Comparison of ENCODE assay signal across 15 cellular contexts in the genomic region with DNA sequence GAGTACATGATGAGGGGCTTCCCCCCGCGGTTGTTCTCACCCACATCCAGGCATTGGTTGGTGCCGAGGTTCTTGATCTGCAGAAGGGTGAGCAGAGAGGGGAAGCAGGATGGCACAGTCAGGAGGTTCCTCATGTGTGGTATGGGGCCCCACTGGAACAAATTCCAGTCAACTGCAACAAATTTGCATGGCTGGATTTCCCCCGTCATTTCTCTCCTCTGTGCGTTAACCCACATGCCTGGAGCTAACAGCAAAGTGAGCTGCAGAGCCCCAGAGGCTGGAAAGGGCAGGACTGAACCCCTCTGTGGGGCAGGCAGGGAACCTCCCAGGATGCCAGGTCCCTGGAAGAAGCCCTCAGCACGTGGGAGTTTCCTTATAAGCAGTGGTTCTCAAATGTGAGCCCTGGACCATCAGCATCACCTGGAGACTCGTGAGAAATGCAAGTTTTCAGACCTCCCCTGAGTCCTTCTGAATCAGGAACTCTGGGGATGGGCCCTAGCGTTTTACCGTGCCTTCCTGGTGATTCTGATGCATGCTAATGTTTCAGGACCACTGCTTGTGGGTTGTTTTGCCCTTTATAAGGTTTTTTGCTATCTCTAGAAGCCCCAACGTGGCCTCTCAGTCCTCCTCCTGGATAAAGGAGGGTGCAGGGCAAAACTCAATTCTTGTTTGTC. TPM values are rescaled to one million over a fixed set of nuclear protein-coding genes. Genes with fewer than 3 reads are reported as not detected.
DNase-seq lines count a peak whose midpoint lies in the region; ATAC-seq and TF ChIP-seq lines count a peak whose summit lies in the region.
"Had no signal": no experiment of that assay in that cellular context is flagged by ENCODE, and none has a peak within 500 bp of the region (broad histone marks: within the 10 kb centered on the region; RNA-seq: fewer than 3 reads in every experiment).

No MANE protein-coding gene starts in this region.

- H3K9me3 ChIP-seq in DOHH2 (ENCODE audit: control insufficient read depth, insufficient read depth, low read length), result no peaks in the 10 kb centered on the region
- H3K9me3 ChIP-seq: upper lobe of left lung had no signal

- peaks cover 63% of the 10 kb centered on the region for H3K27me3 ChIP-seq in DOHH2 (ENCODE audit: control insufficient read depth, low read length)
- no peaks in the 10 kb centered on the region for H3K27me3 ChIP-seq in foreskin keratinocyte
- H3K27me3 ChIP-seq: upper lobe of left lung had no signal

- intact Hi-C loops in Right ventricle myocardium superior (cut with DNase I), result no loop called here

- no peak overlapping the region for H3K27ac Mint-ChIP-seq in activated T-helper 17 cell treated with anti-CD3 and anti-CD28 coated beads, Interleukin-2, amount 50 U/mL, for 72 hours
- H3K27ac Mint-ChIP-seq: brain had no signal

- in situ Hi-C loops in GM13976 (cut with MboI; ENCODE audit: low sequenced_read_pairs, unreplicated experiment), result no loop called here

- peak overlapping the region; percentile 23 for H3K4me3 Mint-ChIP-seq in activated T-helper 17 cell treated with anti-CD3 and anti-CD28 coated beads, Interleukin-2, amount 50 U/mL, for 72 hours
- H3K4me3 Mint-ChIP-seq: brain had no signal

- H4K20me1 ChIP-seq in DOHH2 (ENCODE audit: control insufficient read depth, insufficient read depth, low read depth, low read length), result no peaks in the 10 kb centered on the region; the same call in 1 of the 2 replicates

- H3K79me2 ChIP-seq in DOHH2 (ENCODE audit: control insufficient read depth, low read length), result no peaks in the 10 kb centered on the region

- no peaks in the 10 kb centered on the region for H3K9me2 ChIP-seq in DOHH2 (replicated peaks; ENCODE audit: control insufficient read depth, low read length)

- H3K27me3 Mint-ChIP-seq in activated T-helper 17 cell treated with anti-CD3 and anti-CD28 coated beads, Interleukin-2, amount 50 U/mL, for 72 hours, result no peaks in the 10 kb centered on the region

- peak overlapping the region; percentile 53 for H3K4me3 ChIP-seq in DOHH2 (ENCODE audit: low read length)
- H3K4me3 ChIP-seq: upper lobe of left lung had no signal

- no peaks in the 10 kb centered on the region for H3K4me1 Mint-ChIP-seq in activated T-helper 17 cell treated with anti-CD3 and anti-CD28 coated beads, Interleukin-2, amount 50 U/mL, for 72 hours

- peak overlapping the region; percentile 75 for H3K4me2 ChIP-seq in DOHH2 (ENCODE audit: low read length)

- no peak for TF ChIP-seq CTCF in DOHH2 (IDR thresholded peaks at IDR 0.05; ENCODE audit: low read depth, low read length, poor library complexity, severe bottlenecking)
- no peak for TF ChIP-seq CTCF in GM13976 (IDR thresholded peaks at IDR 0.05; ENCODE audit: borderline replicate concordance, control extremely low read depth, extremely low read depth, insufficient read depth, missing control alignments)
- no peak for TF ChIP-seq CTCF in foreskin keratinocyte (conservative IDR thresholded peaks at IDR 0.05)

- H3K9me3 Mint-ChIP-seq in activated T-helper 17 cell treated with anti-CD3 and anti-CD28 coated beads, Interleukin-2, amount 50 U/mL, for 72 hours, result no peaks in the 10 kb centered on the region
- H3K9me3 Mint-ChIP-seq: brain had no signal

- no peaks in the 10 kb centered on the region for H3K36me3 ChIP-seq in DOHH2 (ENCODE audit: control insufficient read depth, low read length)
- H3K36me3 ChIP-seq: upper lobe of left lung had no signal

- DNase-seq in GM13976 (ENCODE audit: low spot score) (peak; percentile 45), Right ventricle myocardium superior (no peak), foreskin keratinocyte (no peak), dedifferentiated amniotic fluid mesenchymal stem cell (ENCODE audit: extremely low spot score) (no peak)
- DNase-seq: left cardiac atrium, NCI-H82, upper lobe of left lung had no signal

- H3K4me1 ChIP-seq in DOHH2 (ENCODE audit: control insufficient read depth, low read length), result peaks cover 21% of the 10 kb centered on the region
- no peaks in the 10 kb centered on the region for H3K4me1 ChIP-seq in foreskin keratinocyte
- H3K4me1 ChIP-seq: upper lobe of left lung had no signal

- peaks cover 7% of the 10 kb centered on the region for H3K36me3 Mint-ChIP-seq in activated T-helper 17 cell treated with anti-CD3 and anti-CD28 coated beads, Interleukin-2, amount 50 U/mL, for 72 hours (ENCODE audit: low read depth)
- H3K36me3 Mint-ChIP-seq: brain had no signal

- no peaks in the 10 kb centered on the region for H3F3A ChIP-seq in DOHH2 (ENCODE audit: control insufficient read depth, insufficient read depth)

- peak; percentile 73 for ATAC-seq in HG02759 (IDR thresholded peaks at IDR 0.05; ENCODE audit: unreplicated experiment)
- peak; percentile 89 for ATAC-seq in activated T-helper 17 cell treated with anti-CD3 and anti-CD28 coated beads, Interleukin-2, amount 50 U/mL, for 72 hours (replicated peaks)
- ATAC-seq in Right ventricle myocardium superior (ENCODE audit: poor library complexity), result no peak
- ATAC-seq in foreskin keratinocyte, result no peak
- no peak for ATAC-seq in GM21381 (IDR thresholded peaks at IDR 0.05; ENCODE audit: unreplicated experiment)
- ATAC-seq: left cardiac atrium had no signal

- H3K27ac ChIP-seq in DOHH2 (ENCODE audit: low read depth, low read length) (no peak overlapping the region), foreskin keratinocyte (no peak overlapping the region)
- H3K27ac ChIP-seq: RWPE1, upper lobe of left lung had no signal

RNA-seq across cellular contexts. Expression of gene CELA1, which starts 11.0 kb away (rescaled TPM):
- not detected for total RNA-seq in activated T-helper 17 cell treated with anti-CD3 and anti-CD28 coated beads, Interleukin-2, amount 50 U/mL, for 72 hours
- total RNA-seq in Right ventricle myocardium superior (not detected), foreskin keratinocyte (not detected in 2 replicates)
- polyA plus RNA-seq in foreskin keratinocyte, result not detected in 2 replicates
- total RNA-seq: left cardiac atrium, myocyte, upper lobe of left lung had no signal
- polyA plus RNA-seq: BJ had no signal

RNA-seq across cellular contexts. Expression of gene BIN2, which starts 33.5 kb away (rescaled TPM):
- 10 to 100 TPM; 45.8 to 78.8 TPM for total RNA-seq in activated T-helper 17 cell treated with anti-CD3 and anti-CD28 coated beads, Interleukin-2, amount 50 U/mL, for 72 hours
- total RNA-seq in Right ventricle myocardium superior, result 1.5 TPM
- total RNA-seq in foreskin keratinocyte, result not detected in 2 replicates
- polyA plus RNA-seq in foreskin keratinocyte, result not detected in 2 replicates
- total RNA-seq: myocyte had no signal
- polyA plus RNA-seq: BJ had no signal

RNA-seq across cellular contexts. Expression of gene GALNT6, which starts 33.7 kb away (rescaled TPM):
- 1 to 10 TPM; 6.2 to 7.2 TPM for total RNA-seq in activated T-helper 17 cell treated with anti-CD3 and anti-CD28 coated beads, Interleukin-2, amount 50 U/mL, for 72 hours
- total RNA-seq in Right ventricle myocardium superior (0.62 TPM), foreskin keratinocyte (73.4 and 95.8 TPM in 2 replicates)
- polyA plus RNA-seq in foreskin keratinocyte, result 25.2 and 26.0 TPM in 2 replicates

Comparison
In these comparisons a context has a peak if more than half of its experiments do, and no peak if none do; other contexts are left out.
1. ATAC-seq: peak in HG02759 (single experiment) and activated T-helper 17 cell treated with anti-CD3 and anti-CD28 coated beads, Interleukin-2, amount 50 U/mL, for 72 hours (single experiment); none in Right ventricle myocardium superior (single experiment), foreskin keratinocyte (single experiment) and GM21381 (single experiment).
2. RNA of gene BIN2, which starts 33.5 kb away (total RNA-seq): 45.8 to 78.8 TPM in activated T-helper 17 cell treated with anti-CD3 and anti-CD28 coated beads, Interleukin-2, amount 50 U/mL, for 72 hours; 1.5 TPM in Right ventricle myocardium superior (single experiment) and not detected in foreskin keratinocyte; every median in the first group is over 10 times any median in the second.